In the genomic region with DNA sequence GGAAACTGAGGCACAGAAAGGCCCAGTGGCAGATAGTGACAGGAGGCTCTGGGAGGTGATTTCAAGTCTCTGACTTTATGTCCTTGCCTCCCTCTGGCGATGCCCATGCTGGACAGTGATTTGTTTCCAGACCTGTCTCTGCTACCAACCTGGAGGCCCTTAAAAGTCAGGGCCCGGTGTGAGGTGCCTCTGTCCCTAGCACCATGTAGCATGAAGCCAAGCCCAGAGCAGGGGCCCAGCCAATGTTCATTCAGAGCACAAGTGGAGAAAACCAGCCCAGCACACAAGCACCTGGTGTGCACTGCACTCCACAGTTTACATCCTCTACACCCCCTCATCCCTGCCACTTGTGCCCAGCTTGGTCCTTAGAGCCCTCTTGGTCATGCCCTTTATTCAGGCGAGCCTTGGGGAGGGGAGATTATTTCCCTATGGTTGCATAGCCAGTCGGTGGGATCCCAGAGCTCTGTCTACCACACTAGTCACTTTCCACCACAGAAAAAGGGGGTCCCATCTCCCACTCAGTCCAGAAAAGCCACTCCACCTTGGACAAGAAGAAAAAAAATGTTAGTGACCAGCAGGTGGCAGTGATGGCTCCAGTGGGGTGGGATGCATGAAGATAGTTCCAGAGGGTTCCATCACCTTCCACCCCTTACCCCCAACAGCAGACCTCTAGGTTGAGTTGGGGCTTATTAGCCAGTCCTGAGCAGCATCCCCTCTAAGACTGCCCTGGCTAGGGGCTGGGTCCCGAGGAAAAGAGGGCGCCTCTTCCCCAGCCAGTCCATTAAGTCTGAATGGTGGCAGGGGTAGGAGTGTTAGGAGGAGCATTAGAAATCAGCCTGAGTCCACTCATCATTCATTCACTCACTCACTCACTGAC, we compare ENCODE assay signal across 9 cellular contexts. TPM values are rescaled to one million over a fixed set of nuclear protein-coding genes. Genes with fewer than 3 reads are reported as not detected.
DNase-seq lines count a peak whose midpoint lies in the region; TF ChIP-seq lines count a peak whose summit lies in the region.
"Had no signal": no experiment of that assay in that cellular context is flagged by ENCODE, and none has a peak within 500 bp of the region (broad histone marks: within the 10 kb centered on the region; RNA-seq: fewer than 3 reads in every experiment).

No MANE protein-coding gene starts in this region.

- H3K4ac ChIP-seq in neuronal stem cell (ENCODE audit: low read length) = no peak overlapping the region

- H3K9me3 ChIP-seq in MM.1S (replicated peaks; ENCODE audit: insufficient read depth, low read length) = no peaks in the 10 kb centered on the region
- no peaks in the 10 kb centered on the region for H3K9me3 ChIP-seq in neuronal stem cell (replicated peaks in 1 of 2; ENCODE audit: control insufficient read depth in 2 of 2, insufficient read depth in 1 of 2, low read depth in 1 of 2, low read length in 2 of 2)
- peaks cover 4% of the 10 kb centered on the region; the same call in 1 of the 2 replicates for H3K9me3 ChIP-seq in MG63

- H2BK15ac ChIP-seq in neuronal stem cell (ENCODE audit: low read length) = no peak overlapping the region

- H3K27ac ChIP-seq in MM.1S (ENCODE audit: low read length) (no peak overlapping the region), neuronal stem cell (replicated peaks; ENCODE audit: low read length) (no peak overlapping the region)
- H3K27ac ChIP-seq: skin epidermis had no signal

- H2BK5ac ChIP-seq in neuronal stem cell (ENCODE audit: low read length) = no peak overlapping the region

- H3K4me1 ChIP-seq in MM.1S (ENCODE audit: low read length) (peaks cover 24% of the 10 kb centered on the region), neuronal stem cell (ENCODE audit: control insufficient read depth in 2 of 2, insufficient read depth in 1 of 2, low read depth in 1 of 2, low read length in 2 of 2) (no peaks in the 10 kb centered on the region)

- H2AK5ac ChIP-seq in neuronal stem cell (ENCODE audit: low read depth, low read length) = peak overlapping the region; percentile 22

- H3K79me1 ChIP-seq in neuronal stem cell (ENCODE audit: low read depth, low read length) = no peaks in the 10 kb centered on the region

- no peak overlapping the region for H3K14ac ChIP-seq in neuronal stem cell (ENCODE audit: low read length)

- H3K27me3 ChIP-seq in MM.1S (replicated peaks; ENCODE audit: insufficient read depth, low read length) = no peaks in the 10 kb centered on the region
- no peaks in the 10 kb centered on the region for H3K27me3 ChIP-seq in neuronal stem cell (ENCODE audit: control insufficient read depth in 3 of 3, insufficient read depth in 3 of 3, low read depth in 1 of 3, low read length in 3 of 3)
- H3K27me3 ChIP-seq in MG63 = no peaks in the 10 kb centered on the region

- H3K4me2 ChIP-seq in MM.1S (ENCODE audit: low read depth, low read length) (no peak overlapping the region), neuronal stem cell (ENCODE audit: insufficient read depth, low read length, poor library complexity, severe bottlenecking) (no peak overlapping the region)

- H2AFZ ChIP-seq in MM.1S (ENCODE audit: low read length) (no peak overlapping the region), neuronal stem cell (ENCODE audit: low read length) (no peak overlapping the region)

- no peak overlapping the region for H3K18ac ChIP-seq in neuronal stem cell (ENCODE audit: low read length)

- no peaks in the 10 kb centered on the region for H3K9me2 ChIP-seq in MM.1S (replicated peaks; ENCODE audit: insufficient read depth, low read length)

- DNase-seq in ELF-1 (ENCODE audit: low read depth, low spot score) (peak; percentile 44), MM.1S (no peak), dedifferentiated amniotic fluid mesenchymal stem cell (ENCODE audit: extremely low spot score) (peak; percentile 17), neuronal stem cell (ENCODE audit: low spot score) (no peak), MG63 (no peak), GM19240 (ENCODE audit: insufficient read length, low spot score) (no peak)
- DNase-seq in activated effector memory CD4-positive, alpha-beta T cell treated with Interleukin-2 at 50 U/mL for 16 hours = no peak
- DNase-seq in central memory CD4-positive, alpha-beta T cell = no peak

- H3F3A ChIP-seq in MM.1S (ENCODE audit: insufficient read depth, low read length) = peaks cover 10% of the 10 kb centered on the region; the same call in 1 of the 2 replicates

- H3K36me3 ChIP-seq in MM.1S (replicated peaks; ENCODE audit: insufficient read depth, low read length) (no peaks in the 10 kb centered on the region), neuronal stem cell (replicated peaks in 1 of 2; ENCODE audit: control insufficient read depth in 2 of 2, insufficient read depth in 2 of 2, low read length in 2 of 2) (no peaks in the 10 kb centered on the region), MG63 (no peaks in the 10 kb centered on the region)

- WGBS in neuronal stem cell (ENCODE audit: extremely low coverage in 2 of 2, insufficient read length in 2 of 2, insufficient replicate concordance in 1 of 2), 2 donors = no CpG with 5 or more reads among the region's 6 CpGs

- no peak overlapping the region for H2BK12ac ChIP-seq in neuronal stem cell (ENCODE audit: low read length)

- TF ChIP-seq CTCF in MM.1S (IDR thresholded peaks at IDR 0.05; ENCODE audit: low read length) = peak; percentile 46

- no peak overlapping the region for H2BK120ac ChIP-seq in neuronal stem cell (ENCODE audit: low read depth, low read length)

- H4K91ac ChIP-seq in neuronal stem cell (ENCODE audit: low read depth, low read length, poor library complexity) = no peak overlapping the region

- H3K9ac ChIP-seq in MM.1S (ENCODE audit: low read length) (no peak overlapping the region), neuronal stem cell (ENCODE audit: low read depth, low read length, poor library complexity) (no peak overlapping the region)

- H4K8ac ChIP-seq in neuronal stem cell (ENCODE audit: low read depth, low read length) = no peak overlapping the region

- H3K4me3 ChIP-seq in MM.1S (ENCODE audit: low read length) (no peak overlapping the region), neuronal stem cell (ENCODE audit: low read length in 2 of 2) (no peak overlapping the region), MG63 (no peak overlapping the region)
- H3K4me3 ChIP-seq: skin epidermis had no signal

- no peak overlapping the region for H3K23ac ChIP-seq in neuronal stem cell (ENCODE audit: low read depth, low read length, poor library complexity)

- H3K79me2 ChIP-seq in MM.1S (ENCODE audit: low read length) = no peaks in the 10 kb centered on the region

- no peaks in the 10 kb centered on the region for H4K20me1 ChIP-seq in MM.1S (ENCODE audit: insufficient read depth, low read length)

RNA-seq across cellular contexts. Expression of gene KIAA1755, which starts 30.9 kb away (rescaled TPM):
- polyA plus RNA-seq in neuronal stem cell (2013, experiment 1 of 2) = 0.33 TPM
- 0.21 TPM for polyA plus RNA-seq in neuronal stem cell (2013, experiment 2 of 2)
- 1.2 and 1.5 TPM in 2 replicates for total RNA-seq in MG63 (2014; rRNA removed; shearing (Covaris generic); ENCODE audit: low replicate concordance)

Comparison
In these comparisons a context has a peak if more than half of its experiments do, and no peak if none do; other contexts are left out.
1. DNase-seq: peak in ELF-1 (single experiment) and dedifferentiated amniotic fluid mesenchymal stem cell (single experiment); none in MM.1S (single experiment), neuronal stem cell (single experiment), activated effector memory CD4-positive, alpha-beta T cell treated with Interleukin-2 at 50 U/mL for 16 hours (single experiment), MG63 (single experiment), central memory CD4-positive, alpha-beta T cell (single experiment) and GM19240 (single experiment).